In the genomic region with DNA sequence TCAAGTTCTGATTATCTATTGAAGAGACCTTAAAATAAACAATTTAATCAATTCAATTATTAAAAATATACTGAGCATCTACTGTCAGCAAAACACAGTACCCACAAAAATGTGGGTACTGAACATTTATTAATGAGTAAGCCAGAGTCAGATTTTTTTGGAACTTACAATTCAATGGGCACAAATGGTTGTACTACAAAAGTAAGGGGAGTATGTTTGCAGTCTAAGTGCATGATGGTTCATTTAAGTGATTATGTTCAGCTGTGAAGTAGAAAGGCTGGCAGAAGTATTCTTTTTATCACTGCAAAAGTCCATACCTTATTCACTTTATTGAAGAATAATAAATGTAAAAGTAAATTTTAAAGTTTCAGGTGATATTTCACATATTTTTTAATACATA, we compare ENCODE assay signal across 25 cellular contexts. TPM values are rescaled to one million over a fixed set of nuclear protein-coding genes. Genes with fewer than 3 reads are reported as not detected.
"Had no signal": no experiment of that assay in that cellular context is flagged by ENCODE, and none has a peak within 500 bp of the region (broad histone marks: within the 10 kb centered on the region; RNA-seq: fewer than 3 reads in every experiment).

No MANE protein-coding gene starts in this region.

- H3K27ac ChIP-seq: colonic mucosa, dorsolateral prefrontal cortex, epithelial cell of prostate, esophagus muscularis mucosa, esophagus squamous epithelium, foreskin keratinocyte, gastrocnemius medialis, gastroesophageal sphincter, heart left ventricle, heart right ventricle, hepatocyte had no signal

- DNase-seq: colonic mucosa; cortex of kidney; dermis blood vessel endothelial cell; dorsolateral prefrontal cortex; effector CD4-positive, alpha-beta T cell; effector CD8-positive, alpha-beta T cell; effector memory CD4-positive, alpha-beta T cell; effector memory CD8-positive, alpha-beta T cell; endodermal cell; erythroblast; esophagus squamous epithelium; foreskin fibroblast; foreskin keratinocyte; foreskin melanocyte; gastrocnemius medialis; glutamatergic neuron; head of caudate nucleus; heart left ventricle; heart right ventricle had no signal

- H3K4me1 ChIP-seq: colonic mucosa, foreskin keratinocyte, gastrocnemius medialis, heart right ventricle had no signal

- H3K27me3 ChIP-seq: colonic mucosa, dorsolateral prefrontal cortex, esophagus muscularis mucosa, esophagus squamous epithelium, foreskin keratinocyte, gastrocnemius medialis, gastroesophageal sphincter, heart left ventricle, heart right ventricle, hepatocyte had no signal

- H3K4me3 ChIP-seq: colonic mucosa, dorsolateral prefrontal cortex, esophagus muscularis mucosa, esophagus squamous epithelium, gastrocnemius medialis, gastroesophageal sphincter, heart left ventricle, heart right ventricle, hepatocyte had no signal

- H3K4me2 ChIP-seq: hepatocyte had no signal

- H2AFZ ChIP-seq: hepatocyte had no signal

- H3K36me3 ChIP-seq: colonic mucosa, esophagus muscularis mucosa, esophagus squamous epithelium, gastrocnemius medialis, gastroesophageal sphincter, heart left ventricle, heart right ventricle had no signal

- ATAC-seq: effector memory CD8-positive, alpha-beta T cell; esophagus mucosa; foreskin keratinocyte; gastrocnemius medialis; gastroesophageal sphincter; heart left ventricle; heart right ventricle had no signal

- H3K9me3 ChIP-seq: colonic mucosa, esophagus muscularis mucosa, esophagus squamous epithelium, gastrocnemius medialis, gastroesophageal sphincter, heart left ventricle, heart right ventricle had no signal

- H3K79me2 ChIP-seq: hepatocyte had no signal

RNA-seq across cellular contexts. Expression of a gene that starts 27.6 kb away (rescaled TPM):
- polyA plus RNA-seq: endothelial cell of umbilical vein, foreskin keratinocyte, hepatocyte had no signal
